ENCODE assay signal across 1 cellular context in the genomic region with DNA sequence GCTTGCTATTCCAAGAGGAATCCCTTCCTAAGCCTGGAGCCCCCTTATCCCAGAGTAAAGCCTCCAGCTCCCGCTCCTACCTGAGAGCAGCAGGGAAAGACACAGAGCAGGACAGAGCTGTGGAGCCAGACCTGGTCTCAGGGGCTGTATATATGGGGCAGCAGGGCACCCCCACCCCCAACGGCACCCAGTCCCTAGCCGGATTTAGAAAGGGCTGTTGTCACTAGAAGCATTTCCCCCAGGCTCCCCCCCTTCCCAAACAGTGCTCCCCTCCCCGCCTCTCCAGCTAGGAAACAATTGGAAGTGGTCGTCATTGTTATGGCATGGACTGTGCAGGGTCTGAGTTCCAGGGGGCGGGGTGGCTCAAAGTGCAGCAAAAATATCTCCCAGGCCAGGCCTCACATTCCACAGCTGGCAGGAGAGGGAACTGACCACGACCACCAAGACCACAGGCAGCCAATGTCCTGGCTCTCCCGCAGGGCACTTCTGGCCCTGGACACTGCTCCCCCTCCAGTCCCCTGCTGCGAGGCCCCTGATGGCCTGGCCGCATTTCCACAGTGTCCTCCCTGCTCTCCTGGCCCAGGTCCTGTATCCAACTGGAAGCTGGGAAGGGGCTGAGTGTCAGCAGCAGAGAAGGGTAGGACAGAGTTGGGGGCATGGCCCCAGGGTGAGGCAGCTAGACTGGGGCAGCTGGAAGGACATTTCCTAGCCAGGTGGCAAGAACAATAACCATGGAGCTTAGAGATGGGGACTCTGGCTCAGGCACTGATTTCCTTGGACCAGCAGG.
TF ChIP-seq lines count a peak whose summit lies in the region.

MYH7 (minus strand) TSS at position 121 of the 787 bp plus-strand sequence. CDS start 1,928 bp downstream, outside the sequence.

TF ChIP-seq in HepG2, 621 proteins besides CTCF, POLR2A, EP300 and RAD21 (continued from another document and continues in another):
- TF ChIP-seq HNRNPH1 (optimal IDR thresholded peaks at IDR 0.05; ENCODE audit: low read depth, low read length) (no peak), CEBPG (CRISPR knock-in tag; IDR thresholded peaks at IDR 0.05) (no peak), ZSCAN29 (CRISPR knock-in tag; conservative IDR thresholded peaks at IDR 0.05) (no peak), KDM2A (CRISPR knock-in tag; IDR thresholded peaks at IDR 0.05; ENCODE audit: borderline replicate concordance, low read depth) (0 out of 2 replicates have a peak, but pooled peaks have one; percentile 20), SOX5 (CRISPR knock-in tag; IDR thresholded peaks at IDR 0.05; ENCODE audit: borderline replicate concordance) (peak; percentile 98), HMG20A (CRISPR knock-in tag; IDR thresholded peaks at IDR 0.05; ENCODE audit: borderline replicate concordance) (no peak), ETV6 (CRISPR knock-in tag; conservative IDR thresholded peaks at IDR 0.05) (no peak), ARNT (IDR thresholded peaks at IDR 0.05) (no peak), MEIS1 (CRISPR knock-in tag; IDR thresholded peaks at IDR 0.05; ENCODE audit: borderline replicate concordance) (peak; percentile 83; the same call in 1 of the 2 replicates), MEF2D (CRISPR knock-in tag; IDR thresholded peaks at IDR 0.05) (no peak; the same call in 1 of the 2 replicates), ZBTB38 (CRISPR knock-in tag; IDR thresholded peaks at IDR 0.05) (no peak), ZNF577 (CRISPR knock-in tag; IDR thresholded peaks at IDR 0.05; ENCODE audit: borderline replicate concordance, low read depth) (no peak), ATF1 (CRISPR knock-in tag; IDR thresholded peaks at IDR 0.05) (no peak), NONO (IDR thresholded peaks at IDR 0.05) (no peak), NONO (CRISPR knock-in tag; conservative IDR thresholded peaks at IDR 0.05) (peak; percentile 58), TBX2 (CRISPR knock-in tag; IDR thresholded peaks at IDR 0.05; ENCODE audit: borderline replicate concordance) (peak; percentile 67), ZFP1 (CRISPR knock-in tag; IDR thresholded peaks at IDR 0.05) (no peak), ATF7-NPFF (CRISPR knock-in tag; IDR thresholded peaks at IDR 0.05; ENCODE audit: low read depth) (no peak), ZBTB44 (CRISPR knock-in tag; IDR thresholded peaks at IDR 0.05) (no peak), YEATS4 (CRISPR knock-in tag; IDR thresholded peaks at IDR 0.05; ENCODE audit: borderline replicate concordance) (no peak), SNAI1 (CRISPR knock-in tag; IDR thresholded peaks at IDR 0.05; ENCODE audit: borderline replicate concordance) (no peak), ZFP36L1 (CRISPR knock-in tag; IDR thresholded peaks at IDR 0.05) (no peak), DDIT3 (CRISPR knock-in tag; IDR thresholded peaks at IDR 0.05) (no peak), RFXAP (CRISPR knock-in tag; IDR thresholded peaks at IDR 0.05; ENCODE audit: borderline replicate concordance) (no peak; the same call in 1 of the 2 replicates), ZNF841 (CRISPR knock-in tag; IDR thresholded peaks at IDR 0.05; ENCODE audit: borderline replicate concordance) (no peak), ZNF556 (CRISPR knock-in tag; IDR thresholded peaks at IDR 0.05; ENCODE audit: borderline replicate concordance) (peak; percentile 90; the same call in 1 of the 2 replicates), ZNF7 (CRISPR knock-in tag; IDR thresholded peaks at IDR 0.05) (no peak), ZNF619 (CRISPR knock-in tag; IDR thresholded peaks at IDR 0.05) (no peak), ZNF569 (CRISPR knock-in tag; IDR thresholded peaks at IDR 0.05; ENCODE audit: borderline replicate concordance) (no peak), KAT7 (CRISPR knock-in tag; IDR thresholded peaks at IDR 0.05; ENCODE audit: borderline replicate concordance) (no peak), ZNF530 (CRISPR knock-in tag; IDR thresholded peaks at IDR 0.05; ENCODE audit: low read depth) (no peak), ZSCAN30 (CRISPR knock-in tag; IDR thresholded peaks at IDR 0.05) (no peak), CREB3 (CRISPR knock-in tag; IDR thresholded peaks at IDR 0.05) (no peak), CHCHD3 (CRISPR knock-in tag; IDR thresholded peaks at IDR 0.05) (0 out of 2 replicates have a peak, but pooled peaks have one; percentile 45), ZNF160 (CRISPR knock-in tag; IDR thresholded peaks at IDR 0.05) (no peak; the same call in 1 of the 2 replicates), ZMYM4 (CRISPR knock-in tag; IDR thresholded peaks at IDR 0.05) (0 out of 2 replicates have a peak, but pooled peaks have one; percentile 40), PHF20 (CRISPR knock-in tag; IDR thresholded peaks at IDR 0.05) (peak; percentile 15; the same call in 1 of the 2 replicates), ZFP41 (CRISPR knock-in tag; IDR thresholded peaks at IDR 0.05; ENCODE audit: borderline replicate concordance) (no peak), ZFP90 (CRISPR knock-in tag; IDR thresholded peaks at IDR 0.05; ENCODE audit: borderline replicate concordance) (peak; percentile 72; the same call in 1 of the 2 replicates)
- TF ChIP-seq, protein P1, sequence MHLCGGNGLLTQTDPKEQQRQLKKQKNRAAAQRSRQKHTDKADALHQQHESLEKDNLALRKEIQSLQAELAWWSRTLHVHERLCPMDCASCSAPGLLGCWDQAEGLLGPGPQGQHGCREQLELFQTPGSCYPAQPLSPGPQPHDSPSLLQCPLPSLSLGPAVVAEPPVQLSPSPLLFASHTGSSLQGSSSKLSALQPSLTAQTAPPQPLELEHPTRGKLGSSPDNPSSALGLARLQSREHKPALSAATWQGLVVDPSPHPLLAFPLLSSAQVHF (CRISPR knock-in tag; IDR thresholded peaks at IDR 0.05), result no peak
- TF ChIP-seq, protein P2, sequence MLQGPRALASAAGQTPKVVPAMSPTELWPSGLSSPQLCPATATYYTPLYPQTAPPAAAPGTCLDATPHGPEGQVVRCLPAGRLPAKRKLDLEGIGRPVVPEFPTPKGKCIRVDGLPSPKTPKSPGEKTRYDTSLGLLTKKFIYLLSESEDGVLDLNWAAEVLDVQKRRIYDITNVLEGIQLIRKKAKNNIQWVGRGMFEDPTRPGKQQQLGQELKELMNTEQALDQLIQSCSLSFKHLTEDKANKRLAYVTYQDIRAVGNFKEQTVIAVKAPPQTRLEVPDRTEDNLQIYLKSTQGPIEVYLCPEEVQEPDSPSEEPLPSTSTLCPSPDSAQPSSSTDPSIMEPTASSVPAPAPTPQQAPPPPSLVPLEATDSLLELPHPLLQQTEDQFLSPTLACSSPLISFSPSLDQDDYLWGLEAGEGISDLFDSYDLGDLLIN (CRISPR knock-in tag; IDR thresholded peaks at IDR 0.05; ENCODE audit: borderline replicate concordance), result no peak
- TF ChIP-seq, protein P3, sequence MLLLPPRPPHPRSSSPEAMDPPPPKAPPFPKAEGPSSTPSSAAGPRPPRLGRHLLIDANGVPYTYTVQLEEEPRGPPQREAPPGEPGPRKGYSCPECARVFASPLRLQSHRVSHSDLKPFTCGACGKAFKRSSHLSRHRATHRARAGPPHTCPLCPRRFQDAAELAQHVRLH (CRISPR knock-in tag; IDR thresholded peaks at IDR 0.05; ENCODE audit: borderline replicate concordance, low read depth), result peak; percentile 55; the same call in 1 of the 2 replicates
- TF ChIP-seq, protein P4, sequence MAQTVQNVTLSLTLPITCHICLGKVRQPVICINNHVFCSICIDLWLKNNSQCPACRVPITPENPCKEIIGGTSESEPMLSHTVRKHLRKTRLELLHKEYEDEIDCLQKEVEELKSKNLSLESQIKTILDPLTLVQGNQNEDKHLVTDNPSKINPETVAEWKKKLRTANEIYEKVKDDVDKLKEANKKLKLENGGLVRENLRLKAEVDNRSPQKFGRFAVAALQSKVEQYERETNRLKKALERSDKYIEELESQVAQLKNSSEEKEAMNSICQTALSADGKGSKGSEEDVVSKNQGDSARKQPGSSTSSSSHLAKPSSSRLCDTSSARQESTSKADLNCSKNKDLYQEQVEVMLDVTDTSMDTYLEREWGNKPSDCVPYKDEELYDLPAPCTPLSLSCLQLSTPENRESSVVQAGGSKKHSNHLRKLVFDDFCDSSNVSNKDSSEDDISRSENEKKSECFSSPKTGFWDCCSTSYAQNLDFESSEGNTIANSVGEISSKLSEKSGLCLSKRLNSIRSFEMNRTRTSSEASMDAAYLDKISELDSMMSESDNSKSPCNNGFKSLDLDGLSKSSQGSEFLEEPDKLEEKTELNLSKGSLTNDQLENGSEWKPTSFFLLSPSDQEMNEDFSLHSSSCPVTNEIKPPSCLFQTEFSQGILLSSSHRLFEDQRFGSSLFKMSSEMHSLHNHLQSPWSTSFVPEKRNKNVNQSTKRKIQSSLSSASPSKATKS (CRISPR knock-in tag; IDR thresholded peaks at IDR 0.05), result no peak
- TF ChIP-seq, protein P5, sequence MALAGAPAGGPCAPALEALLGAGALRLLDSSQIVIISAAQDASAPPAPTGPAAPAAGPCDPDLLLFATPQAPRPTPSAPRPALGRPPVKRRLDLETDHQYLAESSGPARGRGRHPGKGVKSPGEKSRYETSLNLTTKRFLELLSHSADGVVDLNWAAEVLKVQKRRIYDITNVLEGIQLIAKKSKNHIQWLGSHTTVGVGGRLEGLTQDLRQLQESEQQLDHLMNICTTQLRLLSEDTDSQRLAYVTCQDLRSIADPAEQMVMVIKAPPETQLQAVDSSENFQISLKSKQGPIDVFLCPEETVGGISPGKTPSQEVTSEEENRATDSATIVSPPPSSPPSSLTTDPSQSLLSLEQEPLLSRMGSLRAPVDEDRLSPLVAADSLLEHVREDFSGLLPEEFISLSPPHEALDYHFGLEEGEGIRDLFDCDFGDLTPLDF (CRISPR knock-in tag; IDR thresholded peaks at IDR 0.05), result no peak
- TF ChIP-seq, protein P6, sequence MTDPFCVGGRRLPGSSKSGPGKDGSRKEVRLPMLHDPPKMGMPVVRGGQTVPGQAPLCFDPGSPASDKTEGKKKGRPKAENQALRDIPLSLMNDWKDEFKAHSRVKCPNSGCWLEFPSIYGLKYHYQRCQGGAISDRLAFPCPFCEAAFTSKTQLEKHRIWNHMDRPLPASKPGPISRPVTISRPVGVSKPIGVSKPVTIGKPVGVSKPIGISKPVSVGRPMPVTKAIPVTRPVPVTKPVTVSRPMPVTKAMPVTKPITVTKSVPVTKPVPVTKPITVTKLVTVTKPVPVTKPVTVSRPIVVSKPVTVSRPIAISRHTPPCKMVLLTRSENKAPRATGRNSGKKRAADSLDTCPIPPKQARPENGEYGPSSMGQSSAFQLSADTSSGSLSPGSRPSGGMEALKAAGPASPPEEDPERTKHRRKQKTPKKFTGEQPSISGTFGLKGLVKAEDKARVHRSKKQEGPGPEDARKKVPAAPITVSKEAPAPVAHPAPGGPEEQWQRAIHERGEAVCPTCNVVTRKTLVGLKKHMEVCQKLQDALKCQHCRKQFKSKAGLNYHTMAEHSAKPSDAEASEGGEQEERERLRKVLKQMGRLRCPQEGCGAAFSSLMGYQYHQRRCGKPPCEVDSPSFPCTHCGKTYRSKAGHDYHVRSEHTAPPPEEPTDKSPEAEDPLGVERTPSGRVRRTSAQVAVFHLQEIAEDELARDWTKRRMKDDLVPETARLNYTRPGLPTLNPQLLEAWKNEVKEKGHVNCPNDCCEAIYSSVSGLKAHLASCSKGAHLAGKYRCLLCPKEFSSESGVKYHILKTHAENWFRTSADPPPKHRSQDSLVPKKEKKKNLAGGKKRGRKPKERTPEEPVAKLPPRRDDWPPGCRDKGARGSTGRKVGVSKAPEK (CRISPR knock-in tag; IDR thresholded peaks at IDR 0.05; ENCODE audit: borderline replicate concordance), result 0 out of 2 replicates have a peak, but pooled peaks have one; percentile 2
- TF ChIP-seq, protein P7, sequence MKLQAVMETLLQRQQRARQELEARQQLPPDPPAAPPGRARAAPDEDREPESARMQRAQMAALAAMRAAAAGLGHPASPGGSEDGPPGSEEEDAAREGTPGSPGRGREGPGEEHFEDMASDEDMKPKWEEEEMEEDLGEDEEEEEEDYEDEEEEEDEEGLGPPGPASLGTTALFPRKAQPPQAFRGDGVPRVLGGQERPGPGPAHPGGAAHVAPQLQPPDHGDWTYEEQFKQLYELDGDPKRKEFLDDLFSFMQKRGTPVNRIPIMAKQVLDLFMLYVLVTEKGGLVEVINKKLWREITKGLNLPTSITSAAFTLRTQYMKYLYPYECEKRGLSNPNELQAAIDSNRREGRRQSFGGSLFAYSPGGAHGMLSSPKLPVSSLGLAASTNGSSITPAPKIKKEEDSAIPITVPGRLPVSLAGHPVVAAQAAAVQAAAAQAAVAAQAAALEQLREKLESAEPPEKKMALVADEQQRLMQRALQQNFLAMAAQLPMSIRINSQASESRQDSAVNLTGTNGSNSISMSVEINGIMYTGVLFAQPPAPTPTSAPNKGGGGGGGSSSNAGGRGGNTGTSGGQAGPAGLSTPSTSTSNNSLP (IDR thresholded peaks at IDR 0.05; ENCODE audit: low read depth, low read length), result no peak; the same call in 1 of the 2 replicates
- TF ChIP-seq, protein P8, sequence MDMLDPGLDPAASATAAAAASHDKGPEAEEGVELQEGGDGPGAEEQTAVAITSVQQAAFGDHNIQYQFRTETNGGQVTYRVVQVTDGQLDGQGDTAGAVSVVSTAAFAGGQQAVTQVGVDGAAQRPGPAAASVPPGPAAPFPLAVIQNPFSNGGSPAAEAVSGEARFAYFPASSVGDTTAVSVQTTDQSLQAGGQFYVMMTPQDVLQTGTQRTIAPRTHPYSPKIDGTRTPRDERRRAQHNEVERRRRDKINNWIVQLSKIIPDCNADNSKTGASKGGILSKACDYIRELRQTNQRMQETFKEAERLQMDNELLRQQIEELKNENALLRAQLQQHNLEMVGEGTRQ (IDR thresholded peaks at IDR 0.05; ENCODE audit: low read depth, low read length), result no peak
- TF ChIP-seq, protein P8 (CRISPR knock-in tag; IDR thresholded peaks at IDR 0.05; ENCODE audit: borderline replicate concordance), result no peak; the same call in 1 of the 2 replicates
